1 cellular context compared by ENCODE assay signal in genomic region chr2:1670636-1671035, GRCh38.
TF ChIP-seq lines count a peak whose summit lies in the region.

No MANE protein-coding gene starts in this region.

TF ChIP-seq in WTC11, 78 proteins besides CTCF, POLR2A, EP300 and RAD21 (continued from another document):
- TF ChIP-seq ATF2 (CRISPR knock-in tag; IDR thresholded peaks at IDR 0.05; ENCODE audit: borderline replicate concordance, low read depth) (no peak), ZNF263 (CRISPR knock-in tag; IDR thresholded peaks at IDR 0.05; ENCODE audit: low read depth) (no peak), GRHL2 (CRISPR knock-in tag; IDR thresholded peaks at IDR 0.05; ENCODE audit: insufficient replicate concordance, severe bottlenecking) (no peak), RELA (CRISPR knock-in tag; IDR thresholded peaks at IDR 0.05; ENCODE audit: borderline replicate concordance) (no peak), E2F5 (CRISPR knock-in tag; IDR thresholded peaks at IDR 0.05) (no peak), PREB (CRISPR knock-in tag; IDR thresholded peaks at IDR 0.05; ENCODE audit: borderline replicate concordance) (no peak), ATF1 (CRISPR knock-in tag; IDR thresholded peaks at IDR 0.05) (no peak), E2F4 (CRISPR knock-in tag; IDR thresholded peaks at IDR 0.05; ENCODE audit: borderline replicate concordance, low read depth) (no peak), TEAD4 (CRISPR knock-in tag; IDR thresholded peaks at IDR 0.05) (no peak), NFYB (CRISPR knock-in tag; conservative IDR thresholded peaks at IDR 0.05; ENCODE audit: low read depth) (no peak)
